In genomic region chr9:123318961-123319421, GRCh38 we compare ENCODE assay signal across 14 cellular contexts. TPM values are rescaled to one million over a fixed set of nuclear protein-coding genes. Genes with fewer than 3 reads are reported as not detected.
DNase-seq lines count a peak whose midpoint lies in the region; ATAC-seq and TF ChIP-seq lines count a peak whose summit lies in the region.
"Had no signal": no experiment of that assay in that cellular context is flagged by ENCODE, and none has a peak within 500 bp of the region (broad histone marks: within the 10 kb centered on the region; RNA-seq: fewer than 3 reads in every experiment).

No MANE protein-coding gene starts in this region.

- H3K36me3 ChIP-seq in GM23338 (ENCODE audit: insufficient read depth) (no peaks in the 10 kb centered on the region), transverse colon (no peaks in the 10 kb centered on the region)

- H3K4me1 Mint-ChIP-seq in GM23338, result peaks cover 17% of the 10 kb centered on the region
- peaks cover 64 to 87% of the 10 kb centered on the region in 2 donors for H3K4me1 Mint-ChIP-seq in stimulated activated naive B cell treated with anti-CD40 and anti-IgM and Interleukin-4, amounts not matched to agents 10 μg/mL and 1 μg/mL and 100 μg/mL, for 72 hours

- H3K27ac Mint-ChIP-seq in GM23338, result no peak overlapping the region
- peak overlapping the region; percentile 62 for H3K27ac Mint-ChIP-seq in stimulated activated naive B cell treated with anti-CD40 and anti-IgM and Interleukin-4, amounts not matched to agents 10 μg/mL and 1 μg/mL and 100 μg/mL, for 72 hours

- DNase-seq in GM23338 (ENCODE audit: low spot score) (no peak), right cardiac atrium (peak; percentile 35 to 70 (median 69)), transverse colon (no peak), COLO668 (lab: John Stamatoyannopoulos, UW; ENCODE audit: unreplicated experiment) (no peak)
- DNase-seq in stimulated activated naive B cell treated with anti-CD40 and anti-IgM and Interleukin-4, amounts not matched to agents 10 μg/mL and 1 μg/mL and 100 μg/mL, for 72 hours, result no peak
- no peak for DNase-seq in stimulated activated CD4-positive, alpha-beta T cell treated with anti-CD3 and anti-CD28 coated beads, Interleukin-2, amount 100 ng/mL, for 48 hours
- DNase-seq: activated CD4-positive, alpha-beta T cell treated with anti-CD3 and anti-CD28 coated beads, Interleukin-2, amount 50 U/mL, for 48 hours; NCI-H2171 treated with DMSO at 0.1 percent for 48 hours; retina; stimulated activated CD4-positive, alpha-beta T cell treated with anti-CD3 and anti-CD28 coated beads, Interleukin-4, amount 100 ng/mL, for 4 hours had no signal

- H4K20me1 ChIP-seq in GM23338 (replicated peaks; ENCODE audit: insufficient read depth), result no peaks in the 10 kb centered on the region

- no peak overlapping the region for H3K27ac ChIP-seq in GM23338 (ENCODE audit: low read depth)
- H3K27ac ChIP-seq in right cardiac atrium (ENCODE audit: low read length), result no peak overlapping the region
- H3K27ac ChIP-seq in transverse colon, result peak overlapping the region in 2 of 4 donors; percentile 19 to 60
- H3K27ac ChIP-seq: HL-60 had no signal

- no peaks in the 10 kb centered on the region; the same call in 1 of the 3 replicates for H3K36me3 Mint-ChIP-seq in GM23338 (ENCODE audit: low read depth)
- H3K36me3 Mint-ChIP-seq in stimulated activated naive B cell treated with anti-CD40 and anti-IgM and Interleukin-4, amounts not matched to agents 10 μg/mL and 1 μg/mL and 100 μg/mL, for 72 hours, result no peaks in the 10 kb centered on the region

- H3K27me3 ChIP-seq in GM23338 (ENCODE audit: insufficient read depth) (no peaks in the 10 kb centered on the region), right cardiac atrium (ENCODE audit: control insufficient read depth, insufficient read depth) (no peaks in the 10 kb centered on the region), transverse colon (no peaks in the 10 kb centered on the region)

- WGBS in right cardiac atrium, result 52% methylated on average over 7 of the region's 7 CpGs
- 20 to 72% methylated on average over 1 to 7 of the region's 7 CpGs for WGBS in transverse colon (ENCODE audit: low coverage in 1 of 2), 2 donors

- intact Hi-C loops in right cardiac atrium (cut with DNase I) (no loop called here), transverse colon (cut with DNase I; ENCODE audit: low total_unique reads) (no loop called here)

- TF ChIP-seq CTCF in GM23338 (conservative IDR thresholded peaks at IDR 0.05; ENCODE audit: low read depth in 2 of 2), result no peak
- TF ChIP-seq CTCF in transverse colon (IDR thresholded peaks at IDR 0.05), result no peak

- ATAC-seq in GM23338, result peak; percentile 13; the same call in 2 of the 3 replicates
- ATAC-seq in SK-N-SH treated with all-trans-retinoic acid at 6 μM for 48 hours, result peak; percentile 65
- ATAC-seq in right cardiac atrium, result peak in 1 of 2 donors; percentile 44
- ATAC-seq in stimulated activated naive B cell treated with anti-CD40 and anti-IgM and Interleukin-4, amounts not matched to agents 10 μg/mL and 1 μg/mL and 100 μg/mL, for 72 hours (replicated peaks), result no peak

- H3K79me2 ChIP-seq in GM23338 (replicated peaks; ENCODE audit: insufficient read depth), result no peaks in the 10 kb centered on the region

- no peak overlapping the region for H3K4me3 Mint-ChIP-seq in GM23338
- no peak overlapping the region for H3K4me3 Mint-ChIP-seq in stimulated activated naive B cell treated with anti-CD40 and anti-IgM and Interleukin-4, amounts not matched to agents 10 μg/mL and 1 μg/mL and 100 μg/mL, for 72 hours
- H3K4me3 Mint-ChIP-seq: central memory CD8-positive, alpha-beta T cell had no signal

- no peak overlapping the region for H3K4me2 ChIP-seq in GM23338

- H3K4me3 ChIP-seq in GM23338 (no peak overlapping the region), right cardiac atrium (ENCODE audit: low read length) (no peak overlapping the region), transverse colon (no peak overlapping the region)

- no peak for TF ChIP-seq EP300 in transverse colon (IDR thresholded peaks at IDR 0.05; ENCODE audit: low read depth)

- H3K9me2 ChIP-seq in GM23338 (ENCODE audit: insufficient read depth), result no peaks in the 10 kb centered on the region

- no peaks in the 10 kb centered on the region for H3F3A ChIP-seq in GM23338 (replicated peaks; ENCODE audit: low read depth)

- in situ Hi-C loops in transverse colon (cut with MboI; ENCODE audit: low pct_ligation_motif_present in 1 of 4, low pct_unique_long_range_greater_than_20kb in 1 of 4, low sequenced_read_pairs in 3 of 4), result no loop called here

- H2AFZ ChIP-seq in GM23338, result peak overlapping the region; percentile 56; the same call in 1 of the 2 replicates

- H3K9me3 ChIP-seq in right cardiac atrium (ENCODE audit: control insufficient read depth, low read length), result no peaks in the 10 kb centered on the region
- no peaks in the 10 kb centered on the region for H3K9me3 ChIP-seq in transverse colon

- H3K9me3 Mint-ChIP-seq in GM23338, result no peaks in the 10 kb centered on the region; the same call in 2 of the 3 replicates
- peaks cover 0 to 1% of the 10 kb centered on the region in 2 donors for H3K9me3 Mint-ChIP-seq in stimulated activated naive B cell treated with anti-CD40 and anti-IgM and Interleukin-4, amounts not matched to agents 10 μg/mL and 1 μg/mL and 100 μg/mL, for 72 hours
- H3K9me3 Mint-ChIP-seq: central memory CD8-positive, alpha-beta T cell had no signal

- no peak for TF ChIP-seq POLR2A in transverse colon (IDR thresholded peaks at IDR 0.05)

- H3K27me3 Mint-ChIP-seq in GM23338 (ENCODE audit: insufficient read depth, low read depth, poor library complexity), result peaks cover 7% of the 10 kb centered on the region
- H3K27me3 Mint-ChIP-seq in stimulated activated naive B cell treated with anti-CD40 and anti-IgM and Interleukin-4, amounts not matched to agents 10 μg/mL and 1 μg/mL and 100 μg/mL, for 72 hours, result no peaks in the 10 kb centered on the region

- no peaks in the 10 kb centered on the region; the same call in 1 of the 2 replicates for H3K4me1 ChIP-seq in GM23338 (ENCODE audit: insufficient read depth)
- H3K4me1 ChIP-seq in right cardiac atrium (ENCODE audit: control insufficient read depth, insufficient read depth, low read length), result peaks cover 10% of the 10 kb centered on the region
- peaks cover 0 to 15% (median 2%) of the 10 kb centered on the region in 4 donors for H3K4me1 ChIP-seq in transverse colon

TF ChIP-seq in GM23338, 12 proteins besides CTCF, POLR2A, EP300 and RAD21 (continues in another document):
- TF ChIP-seq ZNF114 (CRISPR knock-in tag; IDR thresholded peaks at IDR 0.05) (no peak), STAT1 (IDR thresholded peaks at IDR 0.05; ENCODE audit: unreplicated experiment) (no peak), EZH2 (IDR thresholded peaks at IDR 0.05; ENCODE audit: low read depth, unreplicated experiment) (no peak)

TF ChIP-seq in SK-N-SH treated with all-trans-retinoic acid at 6 μM for 48 hours, 23 proteins besides CTCF, POLR2A, EP300 and RAD21 (continues in another document):
- TF ChIP-seq ZNF70 (CRISPR knock-in tag; IDR thresholded peaks at IDR 0.05) (no peak), CSRNP3 (CRISPR knock-in tag; IDR thresholded peaks at IDR 0.05) (no peak), TOX (CRISPR knock-in tag; IDR thresholded peaks at IDR 0.05; ENCODE audit: borderline replicate concordance) (no peak), CREB5 (CRISPR knock-in tag; IDR thresholded peaks at IDR 0.05; ENCODE audit: low read depth) (no peak), ZNF8 (CRISPR knock-in tag; IDR thresholded peaks at IDR 0.05) (no peak), ZNF565 (CRISPR knock-in tag; conservative IDR thresholded peaks at IDR 0.05; ENCODE audit: low read depth) (no peak)

RNA-seq across cellular contexts. Expression of gene CRB2, which starts 37.0 kb away (rescaled TPM):
- 9.8 and 10.2 TPM in 2 replicates for total RNA-seq in GM23338 (2014; rRNA removed; shearing (Covaris generic))
- polyA plus RNA-seq in GM23338 (2016; fragmentation: Nextera tagmentation; extraction: Ambion mirVana), result 0.34 and 0.50 TPM in 2 replicates
- under 1 TPM in 3 of 4 donors, not detected in 1; 0.14 to 0.26 (median 0.17) TPM for total RNA-seq in right cardiac atrium
- polyA plus RNA-seq in right cardiac atrium, result 0.02 TPM
- total RNA-seq in transverse colon, result under 1 TPM in 3 of 4 donors, not detected in 1; 0.32 to 0.82 (median 0.75) TPM
- total RNA-seq: T-helper 2 cell treated with Interferon-gamma antibody and Interleukin-4, amounts not matched to agents 100 ng/mL and 5 ng/mL, for 36 hours had no signal

RNA-seq across cellular contexts. Expression of gene STRBP, which starts 50.6 kb away (rescaled TPM):
- 113 and 116 TPM in 2 replicates for total RNA-seq in GM23338 (2014; rRNA removed; shearing (Covaris generic))
- 80.5 and 89.0 TPM in 2 replicates for polyA plus RNA-seq in GM23338 (2016; fragmentation: Nextera tagmentation; extraction: Ambion mirVana)
- 10 to 100 TPM; 18.2 to 26.8 (median 22.8) TPM for total RNA-seq in right cardiac atrium
- 9.8 TPM for polyA plus RNA-seq in right cardiac atrium
- total RNA-seq in transverse colon, result 10 to 100 TPM; 19.1 to 50.3 (median 43.2) TPM

Comparison
In these comparisons a context has a peak if more than half of its experiments do, and no peak if none do; other contexts are left out.
1. ATAC-seq: peak in GM23338 (single experiment) and SK-N-SH treated with all-trans-retinoic acid at 6 μM for 48 hours (single experiment); none in stimulated activated naive B cell treated with anti-CD40 and anti-IgM and Interleukin-4, amounts not matched to agents 10 μg/mL and 1 μg/mL and 100 μg/mL, for 72 hours (0 of 2).
2. DNase-seq: peak in right cardiac atrium (3 of 3); none in GM23338 (single experiment), stimulated activated naive B cell treated with anti-CD40 and anti-IgM and Interleukin-4, amounts not matched to agents 10 μg/mL and 1 μg/mL and 100 μg/mL, for 72 hours (single experiment), transverse colon (single experiment), stimulated activated CD4-positive, alpha-beta T cell treated with anti-CD3 and anti-CD28 coated beads, Interleukin-2, amount 100 ng/mL, for 48 hours (0 of 2) and COLO668 (single experiment).